22 cellular contexts compared by ENCODE assay signal in the genomic region with DNA sequence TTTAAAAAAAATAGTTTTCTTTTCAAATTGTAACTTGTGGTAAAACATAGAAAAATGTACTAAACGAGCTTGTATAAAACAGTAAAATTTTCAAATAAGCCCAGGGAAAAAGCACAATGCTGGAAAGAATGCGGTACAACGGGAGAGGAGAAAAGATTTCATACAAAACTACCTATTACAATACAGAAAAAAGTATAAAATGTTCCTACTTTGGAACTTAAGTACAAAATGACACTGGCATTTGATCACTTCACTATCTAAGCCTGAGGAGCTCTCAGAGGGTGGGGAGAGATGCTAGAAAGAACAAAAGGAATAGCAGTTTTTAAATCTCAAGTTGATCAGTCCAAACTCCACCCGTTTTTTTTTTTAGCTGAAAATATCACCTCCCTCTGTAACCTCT. TPM values are rescaled to one million over a fixed set of nuclear protein-coding genes. Genes with fewer than 3 reads are reported as not detected.
DNase-seq lines count a peak whose midpoint lies in the region; ATAC-seq and TF ChIP-seq lines count a peak whose summit lies in the region.
"Had no signal": no experiment of that assay in that cellular context is flagged by ENCODE, and none has a peak within 500 bp of the region (broad histone marks: within the 10 kb centered on the region; RNA-seq: fewer than 3 reads in every experiment).

No MANE protein-coding gene starts in this region.

- WGBS in esophagus muscularis mucosa = 72% methylated on average over 4 of the region's 4 CpGs

- POLR2A ChIA-PET in Caco-2 (lab: Charles Lee) = no interaction called here

- TF ChIP-seq EP300 in esophagus muscularis mucosa (IDR thresholded peaks at IDR 0.05) = no peak

- H3K36me3 ChIP-seq in Caco-2 (ENCODE audit: control insufficient read depth, insufficient read depth, low read length) = peaks cover 5% of the 10 kb centered on the region; the same call in 1 of the 2 replicates
- peaks cover 29 to 65% (median 56%) of the 10 kb centered on the region in 4 donors for H3K36me3 ChIP-seq in esophagus muscularis mucosa

- no peaks in the 10 kb centered on the region for H3K27me3 Mint-ChIP-seq in activated T-cell treated with anti-CD3 and anti-CD28 coated beads, Interleukin-2, amount 50 U/mL, for 72 hours (ENCODE audit: low read depth)
- H3K27me3 Mint-ChIP-seq in Caco-2 (ENCODE audit: insufficient read depth, unreplicated experiment) (no peaks in the 10 kb centered on the region), T-helper 17 cell (no peaks in the 10 kb centered on the region)
- H3K27me3 Mint-ChIP-seq in effector memory CD8-positive, alpha-beta T cell = no peaks in the 10 kb centered on the region
- H3K27me3 Mint-ChIP-seq: B cell; CD4-positive, CD25-positive, alpha-beta regulatory T cell had no signal

- no peaks in the 10 kb centered on the region for H3K9me3 ChIP-seq in Caco-2
- H3K9me3 ChIP-seq in T-helper 17 cell (ENCODE audit: control insufficient read depth, low read length, poor library complexity, severe bottlenecking) = no peaks in the 10 kb centered on the region
- H3K9me3 ChIP-seq in esophagus muscularis mucosa = no peaks in the 10 kb centered on the region
- H3K9me3 ChIP-seq: BLaER1 had no signal

- H3K27me3 ChIP-seq in Caco-2 (replicated peaks; ENCODE audit: control insufficient read depth, insufficient read depth, low read length) (no peaks in the 10 kb centered on the region), esophagus muscularis mucosa (no peaks in the 10 kb centered on the region)
- H3K27me3 ChIP-seq: BLaER1 had no signal

- H3K36me3 Mint-ChIP-seq in activated T-cell treated with anti-CD3 and anti-CD28 coated beads, Interleukin-2, amount 50 U/mL, for 72 hours (ENCODE audit: insufficient read depth in 2 of 2) = peaks cover 0 to 3% of the 10 kb centered on the region in 2 donors
- H3K36me3 Mint-ChIP-seq in Caco-2 (ENCODE audit: insufficient read depth, unreplicated experiment) (peaks cover 35% of the 10 kb centered on the region), T-helper 17 cell (ENCODE audit: low read depth) (peaks cover 7% of the 10 kb centered on the region)
- H3K36me3 Mint-ChIP-seq in effector memory CD8-positive, alpha-beta T cell (ENCODE audit: insufficient read depth) = peaks cover 44% of the 10 kb centered on the region

- ATAC-seq in activated T-cell treated with anti-CD3 and anti-CD28 coated beads, Interleukin-2, amount 50 U/mL, for 72 hours (replicated peaks in 1 of 2) = no peak
- ATAC-seq in T-helper 17 cell (no peak), GM21360 (IDR thresholded peaks at IDR 0.05; ENCODE audit: unreplicated experiment) (no peak)
- no peak for ATAC-seq in effector memory CD8-positive, alpha-beta T cell (replicated peaks)
- ATAC-seq: CD8-positive, alpha-beta T cell; GM12878 had no signal

- TF ChIP-seq CTCF in Caco-2 (IDR thresholded peaks at IDR 0.05; ENCODE audit: insufficient read depth in 1 of 2, low read depth in 1 of 2, low read length in 1 of 2, severe bottlenecking in 1 of 2, unreplicated experiment in 1 of 2) (no peak), GM20000 (IDR thresholded peaks at IDR 0.05; ENCODE audit: extremely low read depth, missing control alignments) (no peak), esophagus muscularis mucosa (IDR thresholded peaks at IDR 0.05) (no peak)

- no TSS peak for BruUV-seq in Caco-2 (replicated peaks; lab: Mats Ljungman, UMichigan)

- DNase-seq in activated T-cell treated with anti-CD3 and anti-CD28 coated beads, Interleukin-2, amount 50 U/mL, for 72 hours = no peak
- DNase-seq in activated T-cell treated with anti-CD3 and anti-CD28 coated beads, Interleukin-2, amount 50 U/mL, for 48 hours = no peak
- DNase-seq in Caco-2 (no peak), T-helper 17 cell (no peak), GM20000 (ENCODE audit: low spot score) (no peak), esophagus muscularis mucosa (ENCODE audit: extremely low spot score) (no peak)
- no peak for DNase-seq in effector memory CD8-positive, alpha-beta T cell
- DNase-seq: CD4-positive, CD25-positive, alpha-beta regulatory T cell; CD8-positive, alpha-beta T cell; DMS 273 treated with DMSO at 0.1 percent for 48 hours; DMS79; EL; GDM1; GM23248; H7; HCEC 1CT had no signal

- H3K4me3 ChIP-seq in Caco-2 (ENCODE audit: low read depth, low read length) = no peak overlapping the region
- no peak overlapping the region for H3K4me3 ChIP-seq in esophagus muscularis mucosa
- H3K4me3 ChIP-seq: BLaER1, GM12878, GM23248 had no signal

- H3K27ac Mint-ChIP-seq in activated T-cell treated with anti-CD3 and anti-CD28 coated beads, Interleukin-2, amount 50 U/mL, for 72 hours = peak overlapping the region; percentile 93
- H3K27ac Mint-ChIP-seq in Caco-2 (ENCODE audit: unreplicated experiment) = peak overlapping the region; percentile 17
- H3K27ac Mint-ChIP-seq in T-helper 17 cell = peak overlapping the region; percentile 80
- peak overlapping the region; percentile 30 to 86 for H3K27ac Mint-ChIP-seq in effector memory CD8-positive, alpha-beta T cell
- H3K27ac Mint-ChIP-seq: B cell; CD4-positive, CD25-positive, alpha-beta regulatory T cell; CD8-positive, alpha-beta T cell had no signal

- no peak for TF ChIP-seq POLR2A in esophagus muscularis mucosa (IDR thresholded peaks at IDR 0.05; ENCODE audit: low read depth)

- CTCF ChIA-PET in Caco-2 (lab: Charles Lee) = no interaction called here

- intact Hi-C loops in Caco-2 (cut with micrococcal nuclease; ENCODE audit: unreplicated experiment) (no loop called here), esophagus muscularis mucosa (cut with DNase I) (no loop called here)

- H3K4me1 Mint-ChIP-seq in activated T-cell treated with anti-CD3 and anti-CD28 coated beads, Interleukin-2, amount 50 U/mL, for 72 hours (ENCODE audit: low read depth) = no peaks in the 10 kb centered on the region
- H3K4me1 Mint-ChIP-seq in Caco-2 (ENCODE audit: low read depth, unreplicated experiment) = peaks cover 36% of the 10 kb centered on the region
- H3K4me1 Mint-ChIP-seq in T-helper 17 cell = peaks cover 5% of the 10 kb centered on the region
- H3K4me1 Mint-ChIP-seq in effector memory CD8-positive, alpha-beta T cell (ENCODE audit: low read depth in 2 of 2) = no peaks in the 10 kb centered on the region

- no peak overlapping the region for H3K4me3 Mint-ChIP-seq in activated T-cell treated with anti-CD3 and anti-CD28 coated beads, Interleukin-2, amount 50 U/mL, for 72 hours
- H3K4me3 Mint-ChIP-seq in Caco-2 (ENCODE audit: unreplicated experiment) = no peak overlapping the region
- H3K4me3 Mint-ChIP-seq in T-helper 17 cell = no peak overlapping the region
- H3K4me3 Mint-ChIP-seq in effector memory CD8-positive, alpha-beta T cell = no peak overlapping the region
- H3K4me3 Mint-ChIP-seq: B cell; CD4-positive, CD25-positive, alpha-beta regulatory T cell; CD8-positive, alpha-beta T cell had no signal

- H3K4me1 ChIP-seq in Caco-2 = peaks cover 26% of the 10 kb centered on the region
- no peaks in the 10 kb centered on the region for H3K4me1 ChIP-seq in esophagus muscularis mucosa
- H3K4me1 ChIP-seq: BLaER1 had no signal

- no peak overlapping the region for H3K27ac ChIP-seq in esophagus muscularis mucosa (replicated peaks in 1 of 4)
- H3K27ac ChIP-seq: 22Rv1, BLaER1, C4-2B, GM23248 had no signal

- H3K9me3 Mint-ChIP-seq in activated T-cell treated with anti-CD3 and anti-CD28 coated beads, Interleukin-2, amount 50 U/mL, for 72 hours = no peaks in the 10 kb centered on the region
- H3K9me3 Mint-ChIP-seq in Caco-2 (ENCODE audit: unreplicated experiment) = no peaks in the 10 kb centered on the region
- no peaks in the 10 kb centered on the region for H3K9me3 Mint-ChIP-seq in effector memory CD8-positive, alpha-beta T cell
- H3K9me3 Mint-ChIP-seq: CD4-positive, CD25-positive, alpha-beta regulatory T cell; CD8-positive, alpha-beta T cell had no signal

RNA-seq across cellular contexts. Expression of a gene that starts 39.5 kb away (rescaled TPM):
- under 1 TPM in 1 of 2 donors, not detected in 1; 0.14 TPM for total RNA-seq in activated T-cell treated with anti-CD3 and anti-CD28 coated beads, Interleukin-2, amount 50 U/mL, for 72 hours
- 200 and 201 TPM in 2 replicates for total RNA-seq in Caco-2 (2022)
- total RNA-seq in T-helper 17 cell = not detected
- not detected for total RNA-seq in esophagus muscularis mucosa
- total RNA-seq: B cell; CD4-positive, CD25-positive, alpha-beta regulatory T cell; CD8-positive, alpha-beta T cell; GM23248 had no signal

Comparison
In these comparisons a context has a peak if more than half of its experiments do, and no peak if none do; other contexts are left out.
1. H3K27ac Mint-ChIP-seq: peak in every context shown above with its lines; median percentile 93 in activated T-cell treated with anti-CD3 and anti-CD28 coated beads, Interleukin-2, amount 50 U/mL, for 72 hours; 80 in T-helper 17 cell; 58 in effector memory CD8-positive, alpha-beta T cell; 17 in Caco-2.
2. RNA of a gene that starts 39.5 kb away (total RNA-seq): 200 to 201 TPM in Caco-2; not detected in T-helper 17 cell, 0.14 TPM in activated T-cell treated with anti-CD3 and anti-CD28 coated beads, Interleukin-2, amount 50 U/mL, for 72 hours and not detected in esophagus muscularis mucosa; every median in the first group is over 100 times any median in the second.